Comparison of ENCODE assay signal across 20 cellular contexts in genomic region chr4:99382745-99383360, GRCh38. TPM values are rescaled to one million over a fixed set of nuclear protein-coding genes. Genes with fewer than 3 reads are reported as not detected.
DNase-seq lines count a peak whose midpoint lies in the region; ATAC-seq and TF ChIP-seq lines count a peak whose summit lies in the region.
"Had no signal": no experiment of that assay in that cellular context is flagged by ENCODE, and none has a peak within 500 bp of the region (broad histone marks: within the 10 kb centered on the region; RNA-seq: fewer than 3 reads in every experiment).

No MANE protein-coding gene starts in this region.

- no peak overlapping the region for H3K4me2 ChIP-seq in hepatocyte

- H3K4me3 ChIP-seq in breast epithelium, result no peak overlapping the region
- no peak overlapping the region for H3K4me3 ChIP-seq in hepatocyte
- H3K4me3 ChIP-seq in psoas muscle, result no peak overlapping the region
- H3K4me3 ChIP-seq in uterus, result no peak overlapping the region

- no peaks in the 10 kb centered on the region for H4K20me1 ChIP-seq in hepatocyte (ENCODE audit: insufficient read depth, poor library complexity, severe bottlenecking)

- intact Hi-C loops in breast epithelium (cut with DNase I; ENCODE audit: low total_unique reads) (no loop called here), MCF 10A (cut with micrococcal nuclease) (no loop called here), psoas muscle (cut with DNase I) (no loop called here), uterus (cut with DNase I; ENCODE audit: low total_unique reads) (no loop called here)

- no TSS peak for BruUV-seq in MCF 10A (replicated peaks; lab: Mats Ljungman, UMichigan)

- peaks cover 5% of the 10 kb centered on the region for H3K36me3 Mint-ChIP-seq in MCF 10A (ENCODE audit: insufficient read depth, unreplicated experiment)
- no peaks in the 10 kb centered on the region for H3K36me3 Mint-ChIP-seq in activated T-cell treated with anti-CD3 and anti-CD28 coated beads, Interleukin-2, amount 50 U/mL, for 72 hours (ENCODE audit: insufficient read depth in 2 of 2)
- H3K36me3 Mint-ChIP-seq: stimulated activated naive B cell treated with anti-CD40 and anti-IgM and Interleukin-4, amounts not matched to agents 10 μg/mL and 1 μg/mL and 100 μg/mL, for 72 hours had no signal

- 94% methylated on average over 1 of the region's 1 CpG for WGBS in hepatocyte (ENCODE audit: low lambda C conversion rate, missing lambda C conversion rate)
- WGBS in psoas muscle, 3 donors, result 13 to 37% (median 19%) methylated on average over 1 of the region's 1 CpG

- DNase-seq in breast epithelium (ENCODE audit: low spot score in 2 of 2) (no peak), MCF 10A (ENCODE audit: unreplicated experiment) (no peak), hepatocyte (ENCODE audit: low spot score) (no peak), psoas muscle (no peak), uterus (no peak), NCI-H524 (lab: John Stamatoyannopoulos, UW) (no peak)
- DNase-seq in activated T-cell treated with anti-CD3 and anti-CD28 coated beads, Interleukin-2, amount 50 U/mL, for 72 hours, result no peak
- DNase-seq: activated naive CD4-positive, alpha-beta T cell; C1 segment of cervical spinal cord; effector CD4-positive, alpha-beta T cell; KG1; midbrain; NCI-H1417 treated with DMSO at 0.1 percent for 48 hours; nucleus accumbens; stimulated activated naive B cell treated with anti-CD40 and anti-IgM and Interleukin-4, amounts not matched to agents 10 μg/mL and 1 μg/mL and 100 μg/mL, for 72 hours had no signal

- no peaks in the 10 kb centered on the region for H3K36me3 ChIP-seq in breast epithelium
- no peaks in the 10 kb centered on the region for H3K36me3 ChIP-seq in hepatocyte (replicated peaks; ENCODE audit: insufficient read depth, low read depth)
- no peaks in the 10 kb centered on the region for H3K36me3 ChIP-seq in psoas muscle (ENCODE audit: insufficient read depth in 1 of 2, low read depth in 1 of 2)
- no peaks in the 10 kb centered on the region for H3K36me3 ChIP-seq in uterus

- H3K79me2 ChIP-seq in hepatocyte, result no peaks in the 10 kb centered on the region

- no peak overlapping the region for H3K4me3 Mint-ChIP-seq in MCF 10A (ENCODE audit: unreplicated experiment)
- H3K4me3 Mint-ChIP-seq in activated T-cell treated with anti-CD3 and anti-CD28 coated beads, Interleukin-2, amount 50 U/mL, for 72 hours, result no peak overlapping the region
- H3K4me3 Mint-ChIP-seq: stimulated activated naive B cell treated with anti-CD40 and anti-IgM and Interleukin-4, amounts not matched to agents 10 μg/mL and 1 μg/mL and 100 μg/mL, for 72 hours; T-helper 1 cell treated with Interleukin-12 subunit alpha and Interleukin-12 subunit beta and Interleukin-4 antibody, amounts not matched to agents 30 μg/mL and 1 μg/mL, for 36 hours had no signal

- no peaks in the 10 kb centered on the region for H3K27me3 Mint-ChIP-seq in MCF 10A (ENCODE audit: insufficient read depth, unreplicated experiment)
- peaks cover 18% of the 10 kb centered on the region for H3K27me3 Mint-ChIP-seq in activated T-cell treated with anti-CD3 and anti-CD28 coated beads, Interleukin-2, amount 50 U/mL, for 72 hours (ENCODE audit: low read depth)

- H3K27me3 ChIP-seq in breast epithelium (no peaks in the 10 kb centered on the region), hepatocyte (no peaks in the 10 kb centered on the region), psoas muscle (ENCODE audit: insufficient read depth in 3 of 3, low read length in 2 of 3) (no peaks in the 10 kb centered on the region), uterus (no peaks in the 10 kb centered on the region)

- no peaks in the 10 kb centered on the region for H3K9me2 ChIP-seq in hepatocyte (replicated peaks; ENCODE audit: insufficient read depth)

- peak overlapping the region; percentile 71 to 84 for H3K27ac ChIP-seq in breast epithelium
- H3K27ac ChIP-seq in hepatocyte, result peak overlapping the region; percentile 72
- H3K27ac ChIP-seq in psoas muscle, result peak overlapping the region; percentile 59
- H3K27ac ChIP-seq in uterus, result peak overlapping the region; percentile 92 to 93
- H3K27ac ChIP-seq: 22Rv1, HL-60 had no signal

- H3K9me3 Mint-ChIP-seq in MCF 10A (ENCODE audit: unreplicated experiment), result peaks cover 7% of the 10 kb centered on the region
- no peaks in the 10 kb centered on the region for H3K9me3 Mint-ChIP-seq in activated T-cell treated with anti-CD3 and anti-CD28 coated beads, Interleukin-2, amount 50 U/mL, for 72 hours
- H3K9me3 Mint-ChIP-seq: stimulated activated naive B cell treated with anti-CD40 and anti-IgM and Interleukin-4, amounts not matched to agents 10 μg/mL and 1 μg/mL and 100 μg/mL, for 72 hours; T-helper 1 cell treated with Interleukin-12 subunit alpha and Interleukin-12 subunit beta and Interleukin-4 antibody, amounts not matched to agents 30 μg/mL and 1 μg/mL, for 36 hours had no signal

- ATAC-seq in psoas muscle (no peak), HG02678 (IDR thresholded peaks at IDR 0.05; ENCODE audit: unreplicated experiment) (no peak)
- no peak for ATAC-seq in activated T-cell treated with anti-CD3 and anti-CD28 coated beads, Interleukin-2, amount 50 U/mL, for 72 hours (replicated peaks in 1 of 2)
- ATAC-seq: activated CD4-positive, CD25-positive, alpha-beta regulatory T cell treated with anti-CD3 and anti-CD28 coated beads, Interleukin-2, amount 50 U/mL, for 24 hours; stimulated activated naive B cell treated with anti-CD40 and anti-IgM and Interleukin-4, amounts not matched to agents 10 μg/mL and 1 μg/mL and 100 μg/mL, for 72 hours had no signal

- H3K4me1 ChIP-seq in breast epithelium (no peaks in the 10 kb centered on the region), hepatocyte (ENCODE audit: insufficient read depth) (no peaks in the 10 kb centered on the region), psoas muscle (no peaks in the 10 kb centered on the region), uterus (peaks cover 0 to 2% of the 10 kb centered on the region in 2 donors)

- no peak for TF ChIP-seq CTCF in breast epithelium (IDR thresholded peaks at IDR 0.05)
- no peak for TF ChIP-seq CTCF in MCF 10A (IDR thresholded peaks at IDR 0.05; ENCODE audit: unreplicated experiment)
- no peak for TF ChIP-seq CTCF in hepatocyte (IDR thresholded peaks at IDR 0.05; ENCODE audit: poor library complexity)
- TF ChIP-seq CTCF in psoas muscle (IDR thresholded peaks at IDR 0.05), result no peak
- no peak for TF ChIP-seq CTCF in uterus (IDR thresholded peaks at IDR 0.05)

- H3K9me3 ChIP-seq in breast epithelium (no peaks in the 10 kb centered on the region), hepatocyte (ENCODE audit: low read depth) (no peaks in the 10 kb centered on the region), psoas muscle (no peaks in the 10 kb centered on the region), uterus (no peaks in the 10 kb centered on the region)

- POLR2A ChIA-PET in MCF 10A (lab: Yijun Ruan, JAX), result interaction anchor here (0.8 kb wide), 1 partner anchor 21 kb away, joined by 3 read pairs; no protein-coding TSS in a partner anchor

- H3K27ac Mint-ChIP-seq in MCF 10A (ENCODE audit: low read depth, unreplicated experiment), result no peak overlapping the region
- no peak overlapping the region for H3K27ac Mint-ChIP-seq in activated T-cell treated with anti-CD3 and anti-CD28 coated beads, Interleukin-2, amount 50 U/mL, for 72 hours
- H3K27ac Mint-ChIP-seq: stimulated activated naive B cell treated with anti-CD40 and anti-IgM and Interleukin-4, amounts not matched to agents 10 μg/mL and 1 μg/mL and 100 μg/mL, for 72 hours; T-helper 1 cell treated with Interleukin-12 subunit alpha and Interleukin-12 subunit beta and Interleukin-4 antibody, amounts not matched to agents 30 μg/mL and 1 μg/mL, for 36 hours had no signal

- CTCF ChIA-PET in MCF 10A (lab: Yijun Ruan, JAX), result interaction anchor here (0.6 to 1.4 kb wide), 2 partner anchors 8 to 355 kb away, joined by 3 to 4 read pairs; no protein-coding TSS in a partner anchor

- peaks cover 6% of the 10 kb centered on the region for H3K4me1 Mint-ChIP-seq in MCF 10A (ENCODE audit: insufficient read depth, unreplicated experiment)
- no peaks in the 10 kb centered on the region for H3K4me1 Mint-ChIP-seq in activated T-cell treated with anti-CD3 and anti-CD28 coated beads, Interleukin-2, amount 50 U/mL, for 72 hours (ENCODE audit: low read depth)
- H3K4me1 Mint-ChIP-seq: stimulated activated naive B cell treated with anti-CD40 and anti-IgM and Interleukin-4, amounts not matched to agents 10 μg/mL and 1 μg/mL and 100 μg/mL, for 72 hours had no signal

- H2AFZ ChIP-seq in hepatocyte, result no peak overlapping the region

- no peak for TF ChIP-seq POLR2A in breast epithelium (IDR thresholded peaks at IDR 0.05)
- no peak for TF ChIP-seq POLR2A in uterus (IDR thresholded peaks at IDR 0.05)

RNA-seq across cellular contexts. Expression of gene ADH1C, which starts 30.3 kb away (rescaled TPM):
- total RNA-seq in breast epithelium, result 10 to 100 TPM in 2 of 3 donors, 1 to 10 TPM in 1; 8.8 to 50.1 (median 31.8) TPM
- not detected in 2 replicates for total RNA-seq in MCF 10A (2022)
- 9.2 and 13.7 TPM in 2 replicates for total RNA-seq in hepatocyte
- 3.7 and 4.4 TPM in 2 replicates for polyA plus RNA-seq in hepatocyte
- 1 to 10 TPM; 1.8 to 5.4 (median 3.4) TPM for total RNA-seq in psoas muscle
- 10 to 100 TPM in 1 of 3 donors, 1 to 10 TPM in 2; 4.7 to 10.6 (median 6.4) TPM for polyA plus RNA-seq in psoas muscle
- 1 to 10 TPM in 3 of 4 donors, under 1 TPM in 1; 0.29 to 4.7 (median 2.3) TPM for total RNA-seq in uterus
- total RNA-seq in activated T-cell treated with anti-CD3 and anti-CD28 coated beads, Interleukin-2, amount 50 U/mL, for 72 hours, result not detected

RNA-seq across cellular contexts. Expression of gene ADH7, which starts 52.3 kb away (rescaled TPM):
- total RNA-seq in breast epithelium (not detected), MCF 10A (2022) (not detected in 2 replicates), hepatocyte (not detected in 2 replicates), psoas muscle (not detected), uterus (not detected)
- polyA plus RNA-seq in hepatocyte (not detected in 2 replicates), psoas muscle (not detected)
- not detected for total RNA-seq in activated T-cell treated with anti-CD3 and anti-CD28 coated beads, Interleukin-2, amount 50 U/mL, for 72 hours
